In the genomic region with DNA sequence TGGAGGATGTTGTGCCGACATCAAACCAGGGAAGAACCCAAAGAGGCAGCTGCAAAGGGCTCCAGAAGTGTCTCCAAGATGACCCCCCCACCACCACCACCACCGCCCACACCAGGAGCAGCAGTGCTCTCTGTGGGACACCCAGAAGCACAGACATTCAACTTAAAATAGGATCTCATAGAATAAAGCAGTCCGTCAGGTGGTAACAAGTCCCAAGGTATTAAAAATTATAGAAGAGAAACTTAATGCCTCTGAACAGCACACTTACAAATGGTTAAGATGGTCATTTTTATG, we compare ENCODE assay signal across 9 cellular contexts.
DNase-seq lines count a peak whose midpoint lies in the region; ATAC-seq and TF ChIP-seq lines count a peak whose summit lies in the region.
"Had no signal": no experiment of that assay in that cellular context is flagged by ENCODE, and none has a peak within 500 bp of the region (broad histone marks: within the 10 kb centered on the region; RNA-seq: fewer than 3 reads in every experiment).

No MANE protein-coding gene starts in this region.

- no peaks in the 10 kb centered on the region for H3K36me3 ChIP-seq in BLaER1
- H3K36me3 ChIP-seq in body of pancreas (replicated peaks in 1 of 2; ENCODE audit: insufficient read depth in 1 of 2, low read depth in 2 of 2) = no peaks in the 10 kb centered on the region

- H3K4me1 ChIP-seq in BLaER1 (peaks cover 91% of the 10 kb centered on the region), body of pancreas (peaks cover 26% of the 10 kb centered on the region)

- H3K27ac ChIP-seq in BLaER1 (no peak overlapping the region), body of pancreas (peak overlapping the region; percentile 45 to 81 (median 76))

- TF ChIP-seq POLR2A in body of pancreas (IDR thresholded peaks at IDR 0.05) = no peak

- intact Hi-C loops in body of pancreas (cut with DNase I) = no loop called here

- H3K36me3 Mint-ChIP-seq in nephron (ENCODE audit: low read depth) = no peaks in the 10 kb centered on the region

- peaks cover 10% of the 10 kb centered on the region for H3K4me1 Mint-ChIP-seq in nephron

- H3K4me3 Mint-ChIP-seq in nephron = no peak overlapping the region

- ATAC-seq in HG02852 (IDR thresholded peaks at IDR 0.05; ENCODE audit: unreplicated experiment) (peak; percentile 17), body of pancreas (no peak), HG02678 (IDR thresholded peaks at IDR 0.05; ENCODE audit: unreplicated experiment) (no peak), GM19452 (IDR thresholded peaks at IDR 0.05; ENCODE audit: unreplicated experiment) (no peak)

- H3K9me3 ChIP-seq in BLaER1 = peaks cover 10% of the 10 kb centered on the region
- peaks cover 0 to 4% (median 0%) of the 10 kb centered on the region in 3 donors for H3K9me3 ChIP-seq in body of pancreas

- H3K27me3 Mint-ChIP-seq in nephron (ENCODE audit: low read depth) = peaks cover 19% of the 10 kb centered on the region

- peak overlapping the region; percentile 63 to 87 (median 69) for H3K27ac Mint-ChIP-seq in nephron

- no peak overlapping the region for H3K4me3 ChIP-seq in BLaER1
- H3K4me3 ChIP-seq in body of pancreas = no peak overlapping the region

- H3K9me3 Mint-ChIP-seq in nephron = peaks cover 8% of the 10 kb centered on the region

- TF ChIP-seq CTCF in body of pancreas (IDR thresholded peaks at IDR 0.05) (no peak), nephron (IDR thresholded peaks at IDR 0.05; ENCODE audit: unreplicated experiment in 3 of 3) (no peak)

- H3K27me3 ChIP-seq in BLaER1 (no peaks in the 10 kb centered on the region), body of pancreas (no peaks in the 10 kb centered on the region)

- peak overlapping the region; percentile 71 for H3K4me2 ChIP-seq in BLaER1

- DNase-seq in body of pancreas (no peak), NCI-H1092 treated with DMSO at 0.1 percent for 48 hours (lab: John Stamatoyannopoulos, UW) (no peak), GM03348 (ENCODE audit: low spot score) (no peak)
- DNase-seq: trophoblast cell had no signal

- H3K9ac ChIP-seq in BLaER1 = no peak overlapping the region

- WGBS in body of pancreas, 2 donors = 63 to 83% methylated on average over 3 of the region's 3 CpGs

- H4K20me1 ChIP-seq in BLaER1 = no peaks in the 10 kb centered on the region
